Comparison of ENCODE assay signal across 37 cellular contexts in the genomic region with DNA sequence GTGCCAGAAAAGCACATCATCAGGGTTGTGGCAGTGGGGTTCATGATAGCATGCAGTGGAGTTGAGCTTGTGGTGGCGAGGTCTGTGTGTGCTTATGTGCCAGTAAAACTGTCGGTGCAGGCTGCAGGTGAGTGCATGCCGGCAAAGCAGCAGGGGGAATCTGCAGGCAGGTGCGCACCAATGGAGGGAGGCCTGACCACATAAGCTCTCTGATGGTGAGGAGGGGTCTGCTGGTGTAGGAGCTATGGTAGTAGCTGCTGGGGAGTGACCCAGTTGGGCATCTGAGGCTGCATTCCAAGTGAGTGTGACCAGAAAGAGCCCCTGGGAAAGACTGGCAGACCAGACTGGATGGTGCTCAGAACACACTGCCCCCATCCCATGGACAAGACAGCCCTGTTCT.
"Had no signal": no experiment of that assay in that cellular context is flagged by ENCODE, and none has a peak within 500 bp of the region (broad histone marks: within the 10 kb centered on the region; RNA-seq: fewer than 3 reads in every experiment).

No MANE protein-coding gene starts in this region.

- H3K27me3 Mint-ChIP-seq: activated CD4-positive, alpha-beta memory T cell treated with anti-CD3 and anti-CD28 coated beads for 36 hours; activated CD4-positive, alpha-beta T cell treated with anti-CD3 and anti-CD28 coated beads for 36 hours; activated CD4-positive, alpha-beta T cell treated with anti-CD3 and anti-CD28 coated beads, Interleukin-2, amount 10 ng/mL, durations not matched to agents 7 days and 5 days; IgD-negative memory B cell had no signal

- DNase-seq: activated CD4-positive, alpha-beta memory T cell treated with anti-CD3 and anti-CD28 coated beads for 36 hours; activated CD4-positive, alpha-beta T cell treated with anti-CD3 and anti-CD28 coated beads for 36 hours; activated CD4-positive, alpha-beta T cell treated with anti-CD3 and anti-CD28 coated beads, Interleukin-2, amount 10 ng/mL, durations not matched to agents 7 days and 5 days; activated CD8-positive, alpha-beta memory T cell treated with anti-CD3 and anti-CD28 coated beads, Interleukin-2, amount 50 U/mL, for 4 hours; activated gamma-delta T cell treated with Interleukin-2 at 50 U/mL for 16 hours; activated naive CD4-positive, alpha-beta T cell treated with anti-CD3 and anti-CD28 coated beads for 36 hours; activated T-cell treated with anti-CD3 and anti-CD28 coated beads for 4 hours; activated T-cell treated with anti-CD3 and anti-CD28 coated beads, Interleukin-2, amount 50 U/mL, for 4 hours; adrenal gland; body of pancreas; Karpas-422; KBM-7; NCI-H1105; NCI-H1417 treated with DMSO at 0.1 percent for 48 hours; NCI-H1694 treated with DMSO at 0.1 percent for 48 hours; NCI-H2029 treated with DMSO at 0.1 percent for 48 hours; NCI-H2107; NCI-H2171; NCI-H446; NCI-H510A treated with DMSO at 0.1 percent for 48 hours; NCI-H526 treated with DMSO at 0.1 percent for 48 hours; NCI-H774; PC-3; Peyer's patch; RPMI8226; SHP77 treated with DMSO at 0.1 percent for 48 hours; SK-N-SH had no signal

- H3K4me3 Mint-ChIP-seq: activated CD4-positive, alpha-beta memory T cell treated with anti-CD3 and anti-CD28 coated beads for 36 hours; activated CD4-positive, alpha-beta T cell treated with anti-CD3 and anti-CD28 coated beads for 36 hours; activated CD4-positive, alpha-beta T cell treated with anti-CD3 and anti-CD28 coated beads, Interleukin-2, amount 10 ng/mL, durations not matched to agents 7 days and 5 days; activated naive CD4-positive, alpha-beta T cell treated with anti-CD3 and anti-CD28 coated beads for 36 hours; activated T-cell treated with anti-CD3 and anti-CD28 coated beads, Interleukin-2, amount 50 U/mL, for 4 hours; activated T-helper 1 cell treated with anti-CD3 and anti-CD28 coated beads, Interleukin-12 subunit alpha, Interleukin-12 subunit beta, Interleukin-2, Interleukin-4 antibody, amounts not matched to agents 30 ng/mL and 10 ng/mL and 1 ng/mL, durations not matched to agents 14 hours and 24 hours and 36 hours; IgD-negative memory B cell; T-helper 1 cell treated with Interleukin-12 subunit alpha and Interleukin-12 subunit beta and Interleukin-4 antibody, amounts not matched to agents 30 μg/mL and 1 μg/mL, for 36 hours; T-helper 2 cell treated with Interferon-gamma antibody and Interleukin-4, amounts not matched to agents 5 μg/mL and 100 μg/mL, for 36 hours had no signal

- H3K4me1 ChIP-seq: adrenal gland, body of pancreas, breast epithelium, Peyer's patch, SJSA1 had no signal

- H3K36me3 ChIP-seq: adrenal gland, breast epithelium, Peyer's patch, SJSA1 had no signal

- H3K27me3 ChIP-seq: adrenal gland, body of pancreas, breast epithelium, Peyer's patch, SJSA1 had no signal

- H3K36me3 Mint-ChIP-seq: activated CD4-positive, alpha-beta memory T cell treated with anti-CD3 and anti-CD28 coated beads for 36 hours; activated naive CD4-positive, alpha-beta T cell treated with anti-CD3 and anti-CD28 coated beads, Interleukin-2, amount 50 U/mL, for 72 hours; IgD-negative memory B cell had no signal

- H3K4me1 Mint-ChIP-seq: activated CD4-positive, alpha-beta T cell treated with anti-CD3 and anti-CD28 coated beads for 36 hours; activated CD4-positive, alpha-beta T cell treated with anti-CD3 and anti-CD28 coated beads, Interleukin-2, amount 10 ng/mL, durations not matched to agents 7 days and 5 days; IgD-negative memory B cell had no signal

- FAIRE-seq: astrocyte, TTC549 had no signal

- H3K27ac Mint-ChIP-seq: activated CD4-positive, alpha-beta memory T cell treated with anti-CD3 and anti-CD28 coated beads for 36 hours; activated CD4-positive, alpha-beta T cell treated with anti-CD3 and anti-CD28 coated beads for 36 hours; activated CD4-positive, alpha-beta T cell treated with anti-CD3 and anti-CD28 coated beads, Interleukin-2, amount 10 ng/mL, durations not matched to agents 7 days and 5 days; activated naive CD4-positive, alpha-beta T cell treated with anti-CD3 and anti-CD28 coated beads for 36 hours; activated naive CD4-positive, alpha-beta T cell treated with anti-CD3 and anti-CD28 coated beads, Interleukin-2, amount 50 U/mL, for 72 hours; activated T-helper 1 cell treated with anti-CD3 and anti-CD28 coated beads, Interleukin-12 subunit alpha, Interleukin-12 subunit beta, Interleukin-2, Interleukin-4 antibody, amounts not matched to agents 30 ng/mL and 10 ng/mL and 1 ng/mL, durations not matched to agents 14 hours and 24 hours and 36 hours; IgD-negative memory B cell; T-helper 1 cell treated with Interleukin-12 subunit alpha and Interleukin-12 subunit beta and Interleukin-4 antibody, amounts not matched to agents 30 μg/mL and 1 μg/mL, for 36 hours; T-helper 2 cell treated with Interferon-gamma antibody and Interleukin-4, amounts not matched to agents 5 μg/mL and 100 μg/mL, for 36 hours had no signal

- H3K4me3 ChIP-seq: adrenal gland, body of pancreas, breast epithelium, Peyer's patch, SJSA1 had no signal

- ATAC-seq: activated CD4-positive, alpha-beta T cell treated with anti-CD3 and anti-CD28 coated beads for 36 hours; activated CD4-positive, CD25-positive, alpha-beta regulatory T cell treated with anti-CD3 and anti-CD28 coated beads, Interleukin-2, amount 50 U/mL, for 24 hours; activated naive CD4-positive, alpha-beta T cell treated with anti-CD3 and anti-CD28 coated beads, Interleukin-2, amount 50 U/mL, for 72 hours; activated T-cell treated with anti-CD3 and anti-CD28 coated beads, Interleukin-2, amount 50 U/mL, for 4 hours; body of pancreas; PC-3 had no signal

- H3K27ac ChIP-seq: adrenal gland, body of pancreas, breast epithelium, Peyer's patch, SJSA1 had no signal

- H3K9me3 ChIP-seq: body of pancreas, breast epithelium, Peyer's patch, SJSA1, SK-N-SH had no signal
